Comparison of ENCODE assay signal across 13 cellular contexts in the genomic region with DNA sequence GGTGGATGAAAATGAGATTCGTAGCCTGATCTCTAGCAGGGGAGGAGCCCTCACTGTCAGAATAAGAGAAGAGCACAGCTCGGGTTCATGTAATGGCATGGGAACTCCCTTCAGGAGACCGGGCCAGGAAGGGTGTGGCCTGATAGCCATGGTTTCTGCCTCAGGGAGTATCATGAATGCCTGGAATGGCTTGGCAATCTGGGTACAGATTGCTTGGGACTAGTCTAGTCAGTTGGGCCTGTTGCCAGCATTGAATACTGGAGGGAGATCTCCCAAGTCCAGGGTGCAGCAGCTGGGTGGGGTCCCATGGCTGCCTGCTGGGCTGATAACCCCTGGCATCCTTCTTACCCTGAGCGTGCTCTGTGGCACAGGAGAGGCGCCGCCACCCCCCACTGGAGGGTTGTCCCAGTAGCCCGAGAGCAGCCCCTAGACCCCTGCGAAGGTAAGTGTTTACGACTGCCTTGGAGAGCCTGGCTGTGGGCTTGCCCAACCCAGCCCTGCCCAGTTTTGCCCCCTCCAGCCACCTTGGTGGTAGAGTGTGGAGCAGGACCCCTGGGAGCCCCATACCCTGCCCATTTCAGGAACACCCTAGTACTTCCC.
DNase-seq lines count a peak whose midpoint lies in the region; ATAC-seq and TF ChIP-seq lines count a peak whose summit lies in the region.
"Had no signal": no experiment of that assay in that cellular context is flagged by ENCODE, and none has a peak within 500 bp of the region (broad histone marks: within the 10 kb centered on the region; RNA-seq: fewer than 3 reads in every experiment).

No MANE protein-coding gene starts in this region.

- DNase-seq in chondrocyte (ENCODE audit: low spot score): peak; percentile 67
- DNase-seq in posterior vena cava (ENCODE audit: low spot score): peak; percentile 74
- no peak for DNase-seq in hepatocyte (ENCODE audit: low spot score)
- no peak for DNase-seq in cerebellar nuclear complex (lab: John Stamatoyannopoulos, UW)
- DNase-seq in stimulated activated CD4-positive, alpha-beta T cell treated with anti-CD3 and anti-CD28 coated beads, Interleukin-2, amount 100 ng/mL, for 24 hours: no peak

- H3K4me3 Mint-ChIP-seq in chondrocyte (ENCODE audit: unreplicated experiment): no peak overlapping the region
- H3K4me3 Mint-ChIP-seq: activated CD4-positive, alpha-beta memory T cell treated with anti-CD3 and anti-CD28 coated beads, Interleukin-2, amount 10 ng/mL, durations not matched to agents 7 days and 5 days; brain; CD4-positive, alpha-beta T cell; effector memory CD8-positive, alpha-beta T cell; naive B cell had no signal

- peaks cover 16% of the 10 kb centered on the region for H3K27me3 Mint-ChIP-seq in chondrocyte (ENCODE audit: low read depth)
- H3K27me3 Mint-ChIP-seq: activated CD4-positive, alpha-beta memory T cell treated with anti-CD3 and anti-CD28 coated beads, Interleukin-2, amount 10 ng/mL, durations not matched to agents 7 days and 5 days; CD4-positive, alpha-beta T cell; effector memory CD8-positive, alpha-beta T cell had no signal

- no peaks in the 10 kb centered on the region for H3K9me3 Mint-ChIP-seq in chondrocyte (ENCODE audit: low read depth)
- H3K9me3 Mint-ChIP-seq: activated CD4-positive, alpha-beta memory T cell treated with anti-CD3 and anti-CD28 coated beads, Interleukin-2, amount 10 ng/mL, durations not matched to agents 7 days and 5 days; CD4-positive, alpha-beta T cell; effector memory CD8-positive, alpha-beta T cell; naive B cell had no signal

- no peaks in the 10 kb centered on the region for H3K9me3 ChIP-seq in hepatocyte (ENCODE audit: low read depth)

- H3K27me3 ChIP-seq in hepatocyte: no peaks in the 10 kb centered on the region

- no peaks in the 10 kb centered on the region for H3K4me1 ChIP-seq in hepatocyte (ENCODE audit: insufficient read depth)

- no peak overlapping the region for H3K4me2 ChIP-seq in hepatocyte
- H3K4me2 ChIP-seq: KMS-11 had no signal

- intact Hi-C loops in posterior vena cava (cut with DNase I): no loop called here

- H4K20me1 ChIP-seq in hepatocyte (ENCODE audit: insufficient read depth, poor library complexity, severe bottlenecking): no peaks in the 10 kb centered on the region

- H3K79me2 ChIP-seq in hepatocyte: no peaks in the 10 kb centered on the region

- no peak overlapping the region for H3K4me3 ChIP-seq in hepatocyte

- H3K4me1 Mint-ChIP-seq in chondrocyte (ENCODE audit: low read depth): peaks cover 2% of the 10 kb centered on the region
- H3K4me1 Mint-ChIP-seq: activated CD4-positive, alpha-beta memory T cell treated with anti-CD3 and anti-CD28 coated beads, Interleukin-2, amount 10 ng/mL, durations not matched to agents 7 days and 5 days; brain; naive B cell had no signal

- no peaks in the 10 kb centered on the region for H3K9me2 ChIP-seq in hepatocyte (replicated peaks; ENCODE audit: insufficient read depth)

- WGBS in hepatocyte (ENCODE audit: low lambda C conversion rate, missing lambda C conversion rate): 88% methylated on average over 9 of the region's 9 CpGs

- no peak overlapping the region for H3K27ac Mint-ChIP-seq in chondrocyte (ENCODE audit: unreplicated experiment)
- H3K27ac Mint-ChIP-seq: activated CD4-positive, alpha-beta memory T cell treated with anti-CD3 and anti-CD28 coated beads, Interleukin-2, amount 10 ng/mL, durations not matched to agents 7 days and 5 days; brain; CD4-positive, alpha-beta T cell; effector memory CD8-positive, alpha-beta T cell; naive B cell had no signal

- H2AFZ ChIP-seq in hepatocyte: no peak overlapping the region

- peak; percentile 28 for ATAC-seq in GM19395 (IDR thresholded peaks at IDR 0.05; ENCODE audit: unreplicated experiment)
- peak; percentile 32 for ATAC-seq in HG03045 (IDR thresholded peaks at IDR 0.05; ENCODE audit: unreplicated experiment)

- TF ChIP-seq CTCF in chondrocyte (IDR thresholded peaks at IDR 0.05): no peak
- TF ChIP-seq CTCF in hepatocyte (IDR thresholded peaks at IDR 0.05; ENCODE audit: poor library complexity): no peak

- H3K36me3 Mint-ChIP-seq in chondrocyte (ENCODE audit: low read depth): no peaks in the 10 kb centered on the region
- H3K36me3 Mint-ChIP-seq: brain, naive B cell had no signal

- no peaks in the 10 kb centered on the region for H3K36me3 ChIP-seq in hepatocyte (replicated peaks; ENCODE audit: insufficient read depth, low read depth)

- H3K27ac ChIP-seq in hepatocyte: no peak overlapping the region
- H3K27ac ChIP-seq: KMS-11 had no signal

Comparison
In these comparisons a context has a peak if more than half of its experiments do, and no peak if none do; other contexts are left out.
1. DNase-seq: peak in chondrocyte (single experiment) and posterior vena cava (single experiment); none in hepatocyte (single experiment), cerebellar nuclear complex (0 of 2) and stimulated activated CD4-positive, alpha-beta T cell treated with anti-CD3 and anti-CD28 coated beads, Interleukin-2, amount 100 ng/mL, for 24 hours (0 of 2).